10 cellular contexts compared by ENCODE assay signal in the genomic region with DNA sequence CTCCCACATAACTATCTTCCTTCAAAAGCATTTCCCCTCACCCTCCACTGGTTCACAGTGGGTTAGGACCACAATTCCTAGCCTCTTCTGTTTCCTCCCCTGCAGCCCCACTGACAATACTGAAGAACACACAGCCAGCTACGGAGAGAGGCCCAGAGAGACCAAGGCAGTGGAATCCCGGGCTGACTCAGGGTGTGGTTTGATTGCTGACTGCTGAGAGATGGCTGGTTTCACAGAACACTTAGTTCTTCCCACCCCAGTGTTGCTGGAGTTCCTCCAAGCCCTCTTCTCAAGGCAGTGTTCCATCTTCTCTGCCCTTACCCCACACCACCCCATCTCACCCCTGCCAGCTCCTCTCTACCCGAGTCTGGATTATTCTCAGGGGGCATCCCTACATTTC. TPM values are rescaled to one million over a fixed set of nuclear protein-coding genes. Genes with fewer than 3 reads are reported as not detected.
DNase-seq lines count a peak whose midpoint lies in the region; ATAC-seq, FAIRE-seq and TF ChIP-seq lines count a peak whose summit lies in the region.
"Had no signal": no experiment of that assay in that cellular context is flagged by ENCODE, and none has a peak within 500 bp of the region (broad histone marks: within the 10 kb centered on the region; RNA-seq: fewer than 3 reads in every experiment).

No MANE protein-coding gene starts in this region.

- no peak for TF ChIP-seq CTCF in GM13976 (IDR thresholded peaks at IDR 0.05; ENCODE audit: borderline replicate concordance, control extremely low read depth, extremely low read depth, insufficient read depth, missing control alignments)
- TF ChIP-seq CTCF in cardiac muscle cell (IDR thresholded peaks at IDR 0.05; ENCODE audit: low read depth, low read length), result no peak
- no peak for TF ChIP-seq CTCF in nephron progenitor cell (IDR thresholded peaks at IDR 0.05)

- WGBS in small intestine, 3 donors, result 21 to 52% (median 33%) methylated on average over 3 of the region's 3 CpGs

- H3K27me3 Mint-ChIP-seq in activated T-helper 1 cell treated with anti-CD3 and anti-CD28 coated beads, Interleukin-12 subunit alpha, Interleukin-12 subunit beta, Interleukin-2, Interleukin-4 antibody, amounts not matched to agents 30 ng/mL and 10 ng/mL and 1 ng/mL, durations not matched to agents 14 hours and 24 hours and 36 hours (ENCODE audit: insufficient read depth), result no peaks in the 10 kb centered on the region
- no peaks in the 10 kb centered on the region for H3K27me3 Mint-ChIP-seq in nephron progenitor cell (ENCODE audit: low read depth, poor library complexity)

- peaks cover 9% of the 10 kb centered on the region for H3K36me3 Mint-ChIP-seq in activated T-helper 1 cell treated with anti-CD3 and anti-CD28 coated beads, Interleukin-12 subunit alpha, Interleukin-12 subunit beta, Interleukin-2, Interleukin-4 antibody, amounts not matched to agents 30 ng/mL and 10 ng/mL and 1 ng/mL, durations not matched to agents 14 hours and 24 hours and 36 hours (ENCODE audit: low read depth)
- peaks cover 11% of the 10 kb centered on the region for H3K36me3 Mint-ChIP-seq in nephron progenitor cell (ENCODE audit: low read depth)

- H3K4me1 ChIP-seq in cardiac muscle cell (ENCODE audit: low read depth), result peaks cover 49% of the 10 kb centered on the region
- H3K4me1 ChIP-seq in small intestine (ENCODE audit: control insufficient read depth in 2 of 2, insufficient read depth in 1 of 2, low read depth in 1 of 2, low read length in 1 of 2), result peaks cover 0 to 3% of the 10 kb centered on the region in 2 donors

- in situ Hi-C loops in GM13976 (cut with MboI; ENCODE audit: low sequenced_read_pairs, unreplicated experiment), result no loop called here

- no peaks in the 10 kb centered on the region for H3K9me3 ChIP-seq in cardiac muscle cell (ENCODE audit: low read depth)
- H3K9me3 ChIP-seq in small intestine (ENCODE audit: control insufficient read depth, low read depth), result no peaks in the 10 kb centered on the region

- H3K27ac ChIP-seq in cardiac muscle cell (no peak overlapping the region), small intestine (ENCODE audit: low read depth in 1 of 2, low read length in 1 of 2) (peak overlapping the region in 1 of 2 donors; percentile 91)

- DNase-seq in GM13976 (ENCODE audit: low spot score) (peak; percentile 49), cardiac muscle cell (ENCODE audit: low read depth in 1 of 2, low spot score in 1 of 2) (peak; percentile 49 to 91), small intestine (peak; percentile 46), UCSD-AML1 (lab: John Stamatoyannopoulos, UW; ENCODE audit: unreplicated experiment) (no peak), nephron progenitor cell (no peak)
- no peak for DNase-seq in activated T-helper 1 cell treated with anti-CD3 and anti-CD28 coated beads, Interleukin-12 subunit alpha, Interleukin-12 subunit beta, Interleukin-2, Interleukin-4 antibody, amounts not matched to agents 30 ng/mL and 10 ng/mL and 1 ng/mL, durations not matched to agents 14 hours and 24 hours and 36 hours (ENCODE audit: low spot score)
- DNase-seq: effector CD8-positive, alpha-beta T cell; T-helper 2 cell had no signal

- H3K4me1 Mint-ChIP-seq in activated T-helper 1 cell treated with anti-CD3 and anti-CD28 coated beads, Interleukin-12 subunit alpha, Interleukin-12 subunit beta, Interleukin-2, Interleukin-4 antibody, amounts not matched to agents 30 ng/mL and 10 ng/mL and 1 ng/mL, durations not matched to agents 14 hours and 24 hours and 36 hours (ENCODE audit: low read depth), result peaks cover 23% of the 10 kb centered on the region
- H3K4me1 Mint-ChIP-seq in nephron progenitor cell, result peaks cover 64% of the 10 kb centered on the region

- intact Hi-C loops in activated T-helper 1 cell treated with anti-CD3 and anti-CD28 coated beads, Interleukin-12 subunit alpha, Interleukin-12 subunit beta, Interleukin-2, Interleukin-4 antibody, amounts not matched to agents 30 ng/mL and 10 ng/mL and 1 ng/mL, durations not matched to agents 14 hours and 24 hours and 36 hours (cut with micrococcal nuclease), result no loop called here

- H3K9me3 Mint-ChIP-seq in activated T-helper 1 cell treated with anti-CD3 and anti-CD28 coated beads, Interleukin-12 subunit alpha, Interleukin-12 subunit beta, Interleukin-2, Interleukin-4 antibody, amounts not matched to agents 30 ng/mL and 10 ng/mL and 1 ng/mL, durations not matched to agents 14 hours and 24 hours and 36 hours, result no peaks in the 10 kb centered on the region
- no peaks in the 10 kb centered on the region for H3K9me3 Mint-ChIP-seq in nephron progenitor cell

- H3K4me3 ChIP-seq in cardiac muscle cell, result no peak overlapping the region
- H3K4me3 ChIP-seq in small intestine (ENCODE audit: low read depth in 1 of 2, low read length in 2 of 2), result no peak overlapping the region

- no peak overlapping the region for H3K4me3 Mint-ChIP-seq in activated T-helper 1 cell treated with anti-CD3 and anti-CD28 coated beads, Interleukin-12 subunit alpha, Interleukin-12 subunit beta, Interleukin-2, Interleukin-4 antibody, amounts not matched to agents 30 ng/mL and 10 ng/mL and 1 ng/mL, durations not matched to agents 14 hours and 24 hours and 36 hours
- no peak overlapping the region for H3K4me3 Mint-ChIP-seq in nephron progenitor cell

- H3K36me3 ChIP-seq in cardiac muscle cell, result no peaks in the 10 kb centered on the region
- no peaks in the 10 kb centered on the region for H3K36me3 ChIP-seq in small intestine (ENCODE audit: control insufficient read depth in 2 of 2, insufficient read depth in 2 of 2, low read length in 2 of 2)

- peak overlapping the region; percentile 16 for H3K27ac Mint-ChIP-seq in activated T-helper 1 cell treated with anti-CD3 and anti-CD28 coated beads, Interleukin-12 subunit alpha, Interleukin-12 subunit beta, Interleukin-2, Interleukin-4 antibody, amounts not matched to agents 30 ng/mL and 10 ng/mL and 1 ng/mL, durations not matched to agents 14 hours and 24 hours and 36 hours
- no peak overlapping the region for H3K27ac Mint-ChIP-seq in nephron progenitor cell

- FAIRE-seq in small intestine (lab: Jason Lieb, UNC), result no peak

- ATAC-seq in HG03469 (IDR thresholded peaks at IDR 0.05; ENCODE audit: unreplicated experiment), result no peak
- ATAC-seq in HG03139 (IDR thresholded peaks at IDR 0.05; ENCODE audit: unreplicated experiment), result no peak

- H3K27me3 ChIP-seq in cardiac muscle cell, result no peaks in the 10 kb centered on the region
- H3K27me3 ChIP-seq in small intestine (ENCODE audit: control insufficient read depth in 2 of 2, insufficient read depth in 2 of 2, low read length in 2 of 2), result no peaks in the 10 kb centered on the region

RNA-seq across cellular contexts. Expression of gene ZFP36L2, which starts 43.3 kb away (rescaled TPM):
- total RNA-seq in activated T-helper 1 cell treated with anti-CD3 and anti-CD28 coated beads, Interleukin-12 subunit alpha, Interleukin-12 subunit beta, Interleukin-2, Interleukin-4 antibody, amounts not matched to agents 30 ng/mL and 10 ng/mL and 1 ng/mL, durations not matched to agents 14 hours and 24 hours and 36 hours, result 92.3 TPM in 2 replicates
- total RNA-seq in cardiac muscle cell, result 20.3 and 27.6 TPM in 2 replicates
- polyA plus RNA-seq in cardiac muscle cell (73.9 and 88.4 TPM in 2 replicates), small intestine (10 to 100 TPM; 62.1 to 98.9 (median 98.8) TPM)

Comparison
In these comparisons a context has a peak if more than half of its experiments do, and no peak if none do; other contexts are left out.
1. DNase-seq: peak in GM13976 (single experiment), cardiac muscle cell (2 of 2) and small intestine (single experiment); none in activated T-helper 1 cell treated with anti-CD3 and anti-CD28 coated beads, Interleukin-12 subunit alpha, Interleukin-12 subunit beta, Interleukin-2, Interleukin-4 antibody, amounts not matched to agents 30 ng/mL and 10 ng/mL and 1 ng/mL, durations not matched to agents 14 hours and 24 hours and 36 hours (single experiment), UCSD-AML1 (single experiment) and nephron progenitor cell (single experiment).